ENCODE assay signal across 8 cellular contexts in the genomic region with DNA sequence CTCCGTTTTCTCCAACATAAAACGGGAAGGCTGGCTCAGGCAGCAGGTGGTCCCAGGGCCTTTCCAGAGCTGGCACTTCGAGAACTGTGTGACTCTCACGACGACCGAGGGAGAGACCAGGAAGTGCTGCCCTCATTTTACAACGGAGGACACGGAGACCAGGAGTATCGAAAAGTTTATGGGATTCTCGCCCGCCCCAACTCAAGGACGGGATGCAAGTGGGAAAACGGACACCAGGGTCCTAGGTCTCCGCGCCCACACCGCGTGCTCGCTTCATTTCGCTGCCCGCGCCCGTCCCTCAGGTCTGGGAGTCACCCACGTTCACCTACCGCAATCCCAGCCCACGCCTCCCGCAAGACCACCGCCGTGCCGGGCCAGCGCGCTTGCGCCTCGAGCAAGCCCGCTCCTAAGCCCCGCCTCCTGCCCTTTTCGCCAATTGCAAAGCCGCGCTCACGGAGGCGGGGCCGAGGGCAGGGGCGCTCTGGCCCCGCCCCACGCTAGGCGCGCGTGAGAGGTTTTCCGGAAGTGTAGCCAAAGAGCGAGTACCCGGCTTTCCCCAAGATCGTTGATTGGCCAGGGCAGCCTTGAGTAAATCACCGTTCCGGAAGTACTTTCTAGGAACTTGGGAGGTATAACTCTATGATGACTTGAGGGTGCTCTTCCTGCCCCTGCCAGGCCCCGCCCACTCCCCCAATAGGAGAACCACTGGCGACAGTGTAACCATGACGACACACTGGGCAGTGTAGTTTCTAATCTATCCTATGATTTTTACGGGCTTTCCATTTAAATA. TPM values are rescaled to one million over a fixed set of nuclear protein-coding genes. Genes with fewer than 3 reads are reported as not detected.
DNase-seq lines count a peak whose midpoint lies in the region; ATAC-seq and TF ChIP-seq lines count a peak whose summit lies in the region.

A gene (minus strand): TSS at position 392 of the 790 bp plus-strand sequence. CDS start 5,362 bp downstream, outside the sequence.

- H3K9me3 ChIP-seq in mammary epithelial cell (replicated peaks; ENCODE audit: insufficient read depth, low read length) (no peaks in the 10 kb centered on the region), iPS-20b (ENCODE audit: insufficient read depth, low read depth, low read length) (no peaks in the 10 kb centered on the region), skeletal muscle tissue (ENCODE audit: control insufficient read depth in 3 of 3, low read length in 3 of 3) (no peaks in the 10 kb centered on the region)

- H3K4me2 ChIP-seq in mammary epithelial cell (ENCODE audit: insufficient read depth, low read depth, low read length) = peak within 1 kb of the TSS; percentile 92

- H3K79me2 ChIP-seq in mammary epithelial cell (ENCODE audit: insufficient read depth, low read length) = peaks cover 27% of the 10 kb centered on the region

- H3K4me1 ChIP-seq in mammary epithelial cell (ENCODE audit: insufficient read depth, low read length) = peaks cover 8% of the 10 kb centered on the region
- peaks cover 6% of the 10 kb centered on the region; the same call in 1 of the 2 replicates for H3K4me1 ChIP-seq in iPS-20b (ENCODE audit: insufficient read depth, low read length)
- H3K4me1 ChIP-seq in skeletal muscle tissue (ENCODE audit: control insufficient read depth in 3 of 3, insufficient read depth in 3 of 3, low read length in 3 of 3) = peaks cover 4 to 9% (median 8%) of the 10 kb centered on the region in 3 donors

- peak within 1 kb of the TSS; percentile 97 for H3K4me3 ChIP-seq in AG04449 (ENCODE audit: low read depth, low read length)
- peak within 1 kb of the TSS; percentile 80 to 97 (median 96) for H3K4me3 ChIP-seq in mammary epithelial cell (replicated peaks in 1 of 3; ENCODE audit: insufficient read depth in 1 of 3, low read depth in 2 of 3, low read length in 3 of 3)
- peak within 1 kb of the TSS; percentile 98 for H3K4me3 ChIP-seq in iPS-20b (ENCODE audit: low read length)
- peak within 1 kb of the TSS; percentile 92 to 98 (median 98) for H3K4me3 ChIP-seq in skeletal muscle tissue (ENCODE audit: low read length in 3 of 3)

- TF ChIP-seq CTCF in AG04449 (IDR thresholded peaks at IDR 0.05; ENCODE audit: insufficient read depth, low read length, missing control alignments) (no peak), VCaP (conservative IDR thresholded peaks at IDR 0.05) (no peak), mammary epithelial cell (conservative IDR thresholded peaks at IDR 0.05 in 1 of 2, IDR thresholded peaks at IDR 0.05 in 1 of 2; ENCODE audit: extremely low read depth in 1 of 2, insufficient read depth in 1 of 2, low read depth in 1 of 2, low read length in 2 of 2) (no peak)

- DNase-seq in AG04449 (ENCODE audit: low read depth, low spot score) = peak; percentile 98
- DNase-seq in NCI-H2196 (lab: John Stamatoyannopoulos, UW; ENCODE audit: unreplicated experiment) = peak; percentile 99
- peak; percentile 99 for DNase-seq in mammary epithelial cell

- no TSS peak for BruUV-seq in mammary epithelial cell (replicated peaks; lab: Mats Ljungman, UMichigan)

- intact Hi-C loops in mammary epithelial cell (cut with micrococcal nuclease) = loop anchor here (2.0 kb wide), 2 partner anchors 36 to 48 kb away; a partner anchor contains a TSS

- POLR2A ChIA-PET in AG04449 (lab: Yijun Ruan, JAX) = no interaction called here

- H3K36me3 ChIP-seq in mammary epithelial cell (ENCODE audit: insufficient read depth, low read length) = no peaks in the 10 kb centered on the region
- no peaks in the 10 kb centered on the region for H3K36me3 ChIP-seq in iPS-20b (ENCODE audit: insufficient read depth, low read depth, low read length)
- peaks cover 0 to 3% (median 0%) of the 10 kb centered on the region in 3 donors for H3K36me3 ChIP-seq in skeletal muscle tissue (ENCODE audit: control insufficient read depth in 3 of 3, insufficient read depth in 3 of 3, low read length in 3 of 3)

- H3K9ac ChIP-seq in mammary epithelial cell (ENCODE audit: insufficient read depth, low read length) = peak within 1 kb of the TSS; percentile 92
- H3K9ac ChIP-seq in iPS-20b (ENCODE audit: low read depth, low read length) = peak within 1 kb of the TSS; percentile 98
- peak within 1 kb of the TSS; percentile 85 to 93 (median 92) for H3K9ac ChIP-seq in skeletal muscle tissue (ENCODE audit: low read depth in 1 of 3, low read length in 3 of 3)

- H2AFZ ChIP-seq in mammary epithelial cell (ENCODE audit: low read depth, low read length) = peak within 1 kb of the TSS; percentile 99

- H3K27me3 ChIP-seq in mammary epithelial cell (ENCODE audit: insufficient read depth, low read length) = no peaks in the 10 kb centered on the region
- H3K27me3 ChIP-seq in iPS-20b (ENCODE audit: insufficient read depth, low read length) = no peaks in the 10 kb centered on the region
- no peaks in the 10 kb centered on the region for H3K27me3 ChIP-seq in skeletal muscle tissue (ENCODE audit: control insufficient read depth in 3 of 3, insufficient read depth in 3 of 3, low read length in 3 of 3)

- H3K27ac ChIP-seq in VCaP = peak within 1 kb of the TSS; percentile 88
- peak within 1 kb of the TSS; percentile 73 for H3K27ac ChIP-seq in mammary epithelial cell (ENCODE audit: insufficient read depth, low read depth, low read length)
- H3K27ac ChIP-seq in iPS-20b (ENCODE audit: low read length) = peak within 1 kb of the TSS; percentile 76
- H3K27ac ChIP-seq in skeletal muscle tissue (ENCODE audit: low read depth, low read length) = peak within 1 kb of the TSS; percentile 45

- CTCF ChIA-PET in AG04449 (lab: Yijun Ruan, JAX) (no interaction called here), mammary epithelial cell (lab: Charles Lee; ENCODE audit: low non-redundant PET) (no interaction called here)

- in situ Hi-C loops in mammary epithelial cell (cut with MboI; ENCODE audit: low sequenced_read_pairs in 2 of 2) = no loop called here

- H4K20me1 ChIP-seq in mammary epithelial cell (ENCODE audit: insufficient read depth, low read length) = no peaks in the 10 kb centered on the region

- ATAC-seq in GM18873 (IDR thresholded peaks at IDR 0.05; ENCODE audit: low FRiP score, unreplicated experiment) (peak; percentile 95), HG03135 (IDR thresholded peaks at IDR 0.05; ENCODE audit: unreplicated experiment) (peak; percentile 98)

- dilution Hi-C loops in mammary epithelial cell (cut with HindIII; ENCODE audit: low sequenced_read_pairs) = no loop called here

- WGBS in mammary epithelial cell (ENCODE audit: low coverage, missing lambda C conversion rate) = 2% methylated on average over 26 of the region's 57 CpGs

RNA-seq across cellular contexts. Expression of the gene that starts here (rescaled TPM):
- 10 to 100 TPM in 1 of 2 donors, 1 to 10 TPM in 1; 4.5 to 10.3 TPM for total RNA-seq in mammary epithelial cell
- 3.5 TPM for polyA plus RNA-seq in mammary epithelial cell
- polyA minus RNA-seq in mammary epithelial cell = 11.1 TPM
- 5.2 TPM for total RNA-seq in skeletal muscle tissue

Comparison
In these comparisons a context has a peak if more than half of its experiments do, and no peak if none do; other contexts are left out.
1. Peak in every context shown above with its lines: DNase-seq, ATAC-seq, H3K4me3 ChIP-seq and H3K27ac ChIP-seq.